In genomic region chr10:58488921-58489320, GRCh38 we compare ENCODE assay signal across 1 cellular context.
TF ChIP-seq lines count a peak whose summit lies in the region.

No MANE protein-coding gene starts in this region.

TF ChIP-seq in GM23338, 12 proteins besides CTCF, POLR2A, EP300 and RAD21 (continued from another document):
- TF ChIP-seq ZNF462 (CRISPR knock-in tag; IDR thresholded peaks at IDR 0.05) (no peak), EZH2 (IDR thresholded peaks at IDR 0.05; ENCODE audit: low read depth, unreplicated experiment) (no peak), JUNB (IDR thresholded peaks at IDR 0.05; ENCODE audit: unreplicated experiment) (no peak)
TF ChIP-seq in GM23338: peak in this region for 0.
